In genomic region chr12:57231276-57232021, GRCh38 we compare ENCODE assay signal across 11 cellular contexts. TPM values are rescaled to one million over a fixed set of nuclear protein-coding genes. Genes with fewer than 3 reads are reported as not detected.
DNase-seq lines count a peak whose midpoint lies in the region; ATAC-seq and TF ChIP-seq lines count a peak whose summit lies in the region.
"Had no signal": no experiment of that assay in that cellular context is flagged by ENCODE, and none has a peak within 500 bp of the region (broad histone marks: within the 10 kb centered on the region; RNA-seq: fewer than 3 reads in every experiment).

No MANE protein-coding gene starts in this region.

- POLR2A ChIA-PET in activated CD4-positive, alpha-beta T cell treated with anti-CD3 and anti-CD28 coated beads for 36 hours (lab: Charles Lee): interaction anchor here (2.6 kb wide), 1 partner anchor 9 kb away, joined by 17 read pairs; no protein-coding TSS in a partner anchor
- POLR2A ChIA-PET in OCI-LY7 (lab: Charles Lee): interaction anchor here (4.7 kb wide), 1 partner anchor 10 kb away, joined by 69 read pairs; no protein-coding TSS in a partner anchor

- H3K9me2 ChIP-seq in OCI-LY7 (ENCODE audit: insufficient read depth, low read length): no peaks in the 10 kb centered on the region

- no peak overlapping the region for H2AFZ ChIP-seq in OCI-LY7 (ENCODE audit: low read length)
- H2AFZ ChIP-seq in osteoblast (ENCODE audit: low read length): no peak overlapping the region

- intact Hi-C loops in activated CD4-positive, alpha-beta T cell treated with anti-CD3 and anti-CD28 coated beads for 36 hours (cut with DNase I, micrococcal nuclease): no loop called here
- intact Hi-C loops in OCI-LY7 (cut with micrococcal nuclease; ENCODE audit: unreplicated experiment): no loop called here

- no peak for ATAC-seq in activated CD4-positive, alpha-beta T cell treated with anti-CD3 and anti-CD28 coated beads for 36 hours
- ATAC-seq in GM18868 (IDR thresholded peaks at IDR 0.05; ENCODE audit: unreplicated experiment) (no peak), GM18511 (IDR thresholded peaks at IDR 0.05; ENCODE audit: unreplicated experiment) (no peak)
- ATAC-seq: sciatic nerve had no signal

- peaks cover 56% of the 10 kb centered on the region for H3K4me1 Mint-ChIP-seq in activated CD4-positive, alpha-beta T cell treated with anti-CD3 and anti-CD28 coated beads for 36 hours

- peaks cover 10% of the 10 kb centered on the region for H3K27me3 Mint-ChIP-seq in activated CD4-positive, alpha-beta T cell treated with anti-CD3 and anti-CD28 coated beads for 36 hours

- H3K79me2 ChIP-seq in OCI-LY7 (ENCODE audit: insufficient read depth, low read depth, low read length): peaks cover 22% of the 10 kb centered on the region
- peaks cover 38% of the 10 kb centered on the region for H3K79me2 ChIP-seq in osteoblast (ENCODE audit: insufficient read depth, low read length)

- peaks cover 58% of the 10 kb centered on the region for H3K36me3 ChIP-seq in OCI-LY7 (ENCODE audit: insufficient read depth, low read length)
- peaks cover 37% of the 10 kb centered on the region for H3K36me3 ChIP-seq in osteoblast (ENCODE audit: insufficient read depth, low read length)

- H3K4me1 ChIP-seq in OCI-LY7 (ENCODE audit: insufficient read depth, low read length, poor library complexity, severe bottlenecking): peaks cover 50% of the 10 kb centered on the region
- H3K4me1 ChIP-seq in osteoblast (ENCODE audit: insufficient read depth, low read length): peaks cover 57% of the 10 kb centered on the region

- H3K4me2 ChIP-seq in OCI-LY7 (ENCODE audit: low read length) (peak overlapping the region; percentile 91), osteoblast (ENCODE audit: insufficient read depth, low read length) (peak overlapping the region; percentile 96)

- peak overlapping the region; percentile 100 for H3K4me3 Mint-ChIP-seq in activated CD4-positive, alpha-beta T cell treated with anti-CD3 and anti-CD28 coated beads for 36 hours

- peaks cover 3% of the 10 kb centered on the region for H3K27me3 ChIP-seq in osteoblast (ENCODE audit: insufficient read depth, low read length)

- H3K9me3 Mint-ChIP-seq in activated CD4-positive, alpha-beta T cell treated with anti-CD3 and anti-CD28 coated beads for 36 hours (ENCODE audit: low read depth): no peaks in the 10 kb centered on the region

- CTCF ChIA-PET in activated CD4-positive, alpha-beta T cell treated with anti-CD3 and anti-CD28 coated beads for 36 hours (lab: Charles Lee): interaction anchor here (0.5 to 10.5 kb wide), 5 partner anchors 8 to 458 kb away, joined by 4 to 282 read pairs (median 10); a partner anchor contains a TSS
- CTCF ChIA-PET in OCI-LY7 (lab: Charles Lee; ENCODE audit: unreplicated experiment): no interaction called here

- BruUV-seq in OCI-LY7 (replicated peaks; lab: Mats Ljungman, UMichigan): no TSS peak

- H4K20me1 ChIP-seq in OCI-LY7 (ENCODE audit: insufficient read depth, low read length) (peaks cover 15% of the 10 kb centered on the region; the same call in 1 of the 2 replicates), osteoblast (ENCODE audit: insufficient read depth, low read length) (peaks cover 45% of the 10 kb centered on the region)

- no peaks in the 10 kb centered on the region for H3K9me3 ChIP-seq in OCI-LY7 (ENCODE audit: low read length)
- no peaks in the 10 kb centered on the region for H3K9me3 ChIP-seq in osteoblast (ENCODE audit: low read depth, low read length)

- H3K27ac ChIP-seq in OCI-LY7 (ENCODE audit: low read depth, low read length, poor library complexity, severe bottlenecking) (peak overlapping the region; percentile 61), coronary artery (peak overlapping the region; percentile 54 to 88), osteoblast (ENCODE audit: low read depth, low read length) (peak overlapping the region; percentile 98)

- H3K4me3 ChIP-seq in OCI-LY7 (ENCODE audit: low read depth, low read length, poor library complexity, severe bottlenecking) (peak overlapping the region; percentile 83), coronary artery (peak overlapping the region; percentile 78), osteoblast (ENCODE audit: insufficient read depth, low read length) (peak overlapping the region; percentile 84)

- H3K36me3 Mint-ChIP-seq in activated CD4-positive, alpha-beta T cell treated with anti-CD3 and anti-CD28 coated beads for 36 hours (ENCODE audit: low read depth): peaks cover 61% of the 10 kb centered on the region

- DNase-seq in activated CD4-positive, alpha-beta T cell treated with anti-CD3 and anti-CD28 coated beads for 36 hours: no peak
- DNase-seq in activated CD4-positive, alpha-beta T cell treated with anti-CD3 and anti-CD28 coated beads, Interleukin-2, amount 50 U/mL, for 4 hours: no peak
- DNase-seq in OCI-LY7 (ENCODE audit: low spot score): no peak
- no peak for DNase-seq in coronary artery (ENCODE audit: low spot score)
- peak; percentile 73 for DNase-seq in osteoblast (ENCODE audit: insufficient read length, low spot score, missing footprints)
- DNase-seq in DMS 273 treated with DMSO at 0.1 percent for 48 hours (lab: John Stamatoyannopoulos, UW): no peak
- DNase-seq: caudate nucleus, NCI-H187 had no signal

- TF ChIP-seq CTCF in OCI-LY7 (conservative IDR thresholded peaks at IDR 0.05; ENCODE audit: low read length): no peak
- TF ChIP-seq CTCF in coronary artery (IDR thresholded peaks at IDR 0.05): no peak
- no peak for TF ChIP-seq CTCF in osteoblast (IDR thresholded peaks at IDR 0.05; ENCODE audit: extremely low read depth, low read depth, low read length)

- peak overlapping the region; percentile 99 for H3K27ac Mint-ChIP-seq in activated CD4-positive, alpha-beta T cell treated with anti-CD3 and anti-CD28 coated beads for 36 hours

RNA-seq across cellular contexts. Expression of gene SHMT2, which starts 1.9 kb away (rescaled TPM):
- total RNA-seq in activated CD4-positive, alpha-beta T cell treated with anti-CD3 and anti-CD28 coated beads for 36 hours: 100 to 1,000 TPM; 436 to 487 TPM
- 394 and 400 TPM in 2 replicates for total RNA-seq in OCI-LY7 (2014; rRNA removed; shearing (Covaris generic))
- total RNA-seq in OCI-LY7 (2022) (415 and 438 TPM in 2 replicates), osteoblast (384 and 408 TPM in 2 replicates)

RNA-seq across cellular contexts. Expression of gene NXPH4, which starts 14.9 kb away (rescaled TPM):
- under 1 TPM; 0.41 to 0.51 TPM for total RNA-seq in activated CD4-positive, alpha-beta T cell treated with anti-CD3 and anti-CD28 coated beads for 36 hours
- 4.7 and 5.3 TPM in 2 replicates for total RNA-seq in OCI-LY7 (2014; rRNA removed; shearing (Covaris generic))
- total RNA-seq in OCI-LY7 (2022) (9.8 and 10.5 TPM in 2 replicates), osteoblast (0.88 and 1.1 TPM in 2 replicates)

RNA-seq across cellular contexts. Expression of gene STAC3, which starts 19.5 kb away (rescaled TPM):
- 1 to 10 TPM; 2.5 to 2.8 TPM for total RNA-seq in activated CD4-positive, alpha-beta T cell treated with anti-CD3 and anti-CD28 coated beads for 36 hours
- 1.4 and 2.5 TPM in 2 replicates for total RNA-seq in OCI-LY7 (2014; rRNA removed; shearing (Covaris generic))
- 6.8 and 7.7 TPM in 2 replicates for total RNA-seq in OCI-LY7 (2022)
- total RNA-seq in osteoblast: 0.36 and 0.59 TPM in 2 replicates
